ENCODE assay signal across 32 cellular contexts in genomic region chr3:134765468-134765867, GRCh38. TPM values are rescaled to one million over a fixed set of nuclear protein-coding genes. Genes with fewer than 3 reads are reported as not detected.
"Had no signal": no experiment of that assay in that cellular context is flagged by ENCODE, and none has a peak within 500 bp of the region (broad histone marks: within the 10 kb centered on the region; RNA-seq: fewer than 3 reads in every experiment).

No MANE protein-coding gene starts in this region.

- DNase-seq: activated effector memory CD4-positive, alpha-beta T cell treated with anti-CD3 and anti-CD28 coated beads, Interleukin-2, amount 50 U/mL, for 16 hours; activated effector memory CD4-positive, alpha-beta T cell treated with Interleukin-2 at 50 U/mL for 16 hours; activated gamma-delta T cell; activated gamma-delta T cell treated with Interleukin-2 at 50 U/mL for 16 hours; activated naive CD4-positive, alpha-beta T cell; activated naive CD4-positive, alpha-beta T cell treated with anti-CD3 and anti-CD28 coated beads for 36 hours; activated naive CD4-positive, alpha-beta T cell treated with anti-CD3 and anti-CD28 coated beads, Interleukin-2, amount 10 ng/mL, durations not matched to agents 7 days and 5 days; activated naive CD4-positive, alpha-beta T cell treated with anti-CD3 and anti-CD28 coated beads, Interleukin-2, amount 50 U/mL, for 16 hours; activated naive CD4-positive, alpha-beta T cell treated with Interleukin-2 at 50 U/mL for 16 hours; activated naive CD8-positive, alpha-beta T cell treated with anti-CD3 and anti-CD28 coated beads for 36 hours; activated naive CD8-positive, alpha-beta T cell treated with anti-CD3 and anti-CD28 coated beads, Interleukin-2, amount 10 ng/mL, durations not matched to agents 7 days and 5 days; activated naive CD8-positive, alpha-beta T cell treated with anti-CD3 and anti-CD28 coated beads, Interleukin-2, amount 50 U/mL, for 24 hours; activated T-cell treated with anti-CD3 and anti-CD28 coated beads, Interleukin-2, amount 50 U/mL, for 1 hour; activated T-cell treated with anti-CD3 and anti-CD28 coated beads, Interleukin-2, amount 50 U/mL, for 24 hours; activated T-cell treated with anti-CD3 and anti-CD28 coated beads, Interleukin-2, amount 50 U/mL, for 4 hours; activated T-cell treated with anti-CD3 and anti-CD28 coated beads, Interleukin-2, amount 50 U/mL, for 48 hours; activated T-cell treated with anti-CD3 and anti-CD28 coated beads, Interleukin-2, amount 50 U/mL, for 72 hours; amniotic stem cell; amygdala; anterior cingulate cortex; aorta; body of pancreas; brain microvascular endothelial cell; caudate nucleus; central memory CD4-positive, alpha-beta T cell; cerebellar nuclear complex had no signal

- H3K4me1 ChIP-seq: adrenal gland, ascending aorta, breast epithelium had no signal

- H3K36me3 ChIP-seq: adrenal gland, ascending aorta, brain microvascular endothelial cell, breast epithelium, cardiac muscle cell had no signal

- H3K27me3 ChIP-seq: adrenal gland, ascending aorta, body of pancreas, brain microvascular endothelial cell, breast epithelium had no signal

- H3K9me3 ChIP-seq: adrenal gland, ascending aorta, body of pancreas, breast epithelium had no signal

- H3K4me3 ChIP-seq: adrenal gland, ascending aorta, body of pancreas, breast epithelium, cardiac muscle cell had no signal

- ATAC-seq: activated naive CD4-positive, alpha-beta T cell treated with anti-CD3 and anti-CD28 coated beads, Interleukin-2, amount 50 U/mL, for 72 hours; activated naive CD8-positive, alpha-beta T cell treated with anti-CD3 and anti-CD28 coated beads, Interleukin-2, amount 50 U/mL, for 24 hours; activated T-cell treated with anti-CD3 and anti-CD28 coated beads, Interleukin-2, amount 50 U/mL, for 72 hours; activated T-helper 17 cell treated with anti-CD3 and anti-CD28 coated beads, Interleukin-2, amount 50 U/mL, for 72 hours; body of pancreas had no signal

- H3K27ac ChIP-seq: adrenal gland, ascending aorta, body of pancreas, brain microvascular endothelial cell, cardiac muscle cell had no signal

RNA-seq across cellular contexts. Expression of gene EPHB1, which starts 29.6 kb away (rescaled TPM):
- total RNA-seq: activated naive CD8-positive, alpha-beta T cell treated with anti-CD3 and anti-CD28 coated beads for 36 hours had no signal
